Comparison of ENCODE assay signal across 2 cellular contexts in the genomic region with DNA sequence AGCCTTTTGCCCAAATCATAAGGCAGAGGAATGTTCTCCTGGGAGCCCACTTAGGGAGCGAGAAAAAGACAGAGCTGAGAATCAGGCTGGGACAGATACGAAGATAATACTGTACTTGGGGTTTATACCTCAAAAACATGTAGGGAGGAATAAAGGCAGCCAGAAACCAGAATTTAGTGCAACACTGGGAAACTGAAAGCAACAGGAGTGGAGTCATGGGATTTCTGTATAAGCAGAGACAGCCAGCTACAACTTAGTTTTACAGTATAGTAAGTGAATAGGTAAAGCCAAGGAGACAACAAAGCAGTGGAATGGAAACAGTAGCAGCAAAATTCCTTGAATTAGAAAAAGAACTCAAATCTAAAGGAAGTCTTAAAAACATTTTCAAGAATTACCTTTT.
TF ChIP-seq lines count a peak whose summit lies in the region.

No MANE protein-coding gene starts in this region.

TF ChIP-seq in IMR-90, 13 proteins besides CTCF, POLR2A, EP300 and RAD21:
- TF ChIP-seq NFE2L2 (IDR thresholded peaks at IDR 0.05; ENCODE audit: low read depth, low read length) (no peak), CHD1 (IDR thresholded peaks at IDR 0.05; ENCODE audit: low read depth, low read length) (no peak), RCOR1 (IDR thresholded peaks at IDR 0.05; ENCODE audit: insufficient replicate concordance, low read length) (no peak), MXI1 (IDR thresholded peaks at IDR 0.05; ENCODE audit: borderline replicate concordance, low read depth, low read length) (no peak), RFX5 (IDR thresholded peaks at IDR 0.05; ENCODE audit: low read depth, low read length) (no peak), MAZ (IDR thresholded peaks at IDR 0.05; ENCODE audit: borderline replicate concordance, low read depth, low read length) (no peak), SMC3 (IDR thresholded peaks at IDR 0.05; ENCODE audit: low read depth, low read length) (no peak), FOS (IDR thresholded peaks at IDR 0.05; ENCODE audit: low read depth, low read length) (no peak), CEBPB (IDR thresholded peaks at IDR 0.05; ENCODE audit: low read depth, low read length) (no peak), MAFK (IDR thresholded peaks at IDR 0.05; ENCODE audit: low read depth, low read length) (no peak), BHLHE40 (IDR thresholded peaks at IDR 0.05; ENCODE audit: low read depth, low read length) (no peak)
- TF ChIP-seq, protein P1, sequence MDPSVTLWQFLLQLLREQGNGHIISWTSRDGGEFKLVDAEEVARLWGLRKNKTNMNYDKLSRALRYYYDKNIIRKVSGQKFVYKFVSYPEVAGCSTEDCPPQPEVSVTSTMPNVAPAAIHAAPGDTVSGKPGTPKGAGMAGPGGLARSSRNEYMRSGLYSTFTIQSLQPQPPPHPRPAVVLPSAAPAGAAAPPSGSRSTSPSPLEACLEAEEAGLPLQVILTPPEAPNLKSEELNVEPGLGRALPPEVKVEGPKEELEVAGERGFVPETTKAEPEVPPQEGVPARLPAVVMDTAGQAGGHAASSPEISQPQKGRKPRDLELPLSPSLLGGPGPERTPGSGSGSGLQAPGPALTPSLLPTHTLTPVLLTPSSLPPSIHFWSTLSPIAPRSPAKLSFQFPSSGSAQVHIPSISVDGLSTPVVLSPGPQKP (IDR thresholded peaks at IDR 0.05; ENCODE audit: borderline replicate concordance, low read depth, low read length): no peak
- TF ChIP-seq, protein P2, sequence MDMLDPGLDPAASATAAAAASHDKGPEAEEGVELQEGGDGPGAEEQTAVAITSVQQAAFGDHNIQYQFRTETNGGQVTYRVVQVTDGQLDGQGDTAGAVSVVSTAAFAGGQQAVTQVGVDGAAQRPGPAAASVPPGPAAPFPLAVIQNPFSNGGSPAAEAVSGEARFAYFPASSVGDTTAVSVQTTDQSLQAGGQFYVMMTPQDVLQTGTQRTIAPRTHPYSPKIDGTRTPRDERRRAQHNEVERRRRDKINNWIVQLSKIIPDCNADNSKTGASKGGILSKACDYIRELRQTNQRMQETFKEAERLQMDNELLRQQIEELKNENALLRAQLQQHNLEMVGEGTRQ (IDR thresholded peaks at IDR 0.05; ENCODE audit: low read depth, low read length): no peak

TF ChIP-seq in H1, 55 proteins besides CTCF, POLR2A, EP300 and RAD21:
- no peak for TF ChIP-seq CHD2 (IDR thresholded peaks at IDR 0.05; ENCODE audit: low read length)
- no peak for TF ChIP-seq ZNF274 (IDR thresholded peaks at IDR 0.05; ENCODE audit: borderline replicate concordance, extremely low read depth, low read length)
- no peak for TF ChIP-seq SIRT6 (IDR thresholded peaks at IDR 0.05; ENCODE audit: low read length)
- no peak for TF ChIP-seq SRF (IDR thresholded peaks at IDR 0.05; ENCODE audit: low read depth, low read length)
- no peak for TF ChIP-seq CBX5 (IDR thresholded peaks at IDR 0.05; ENCODE audit: low read depth, low read length)
- TF ChIP-seq CHD1 (IDR thresholded peaks at IDR 0.05; ENCODE audit: low read depth, low read length): no peak
- TF ChIP-seq, protein P3, sequence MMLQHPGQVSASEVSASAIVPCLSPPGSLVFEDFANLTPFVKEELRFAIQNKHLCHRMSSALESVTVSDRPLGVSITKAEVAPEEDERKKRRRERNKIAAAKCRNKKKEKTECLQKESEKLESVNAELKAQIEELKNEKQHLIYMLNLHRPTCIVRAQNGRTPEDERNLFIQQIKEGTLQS (IDR thresholded peaks at IDR 0.05; ENCODE audit: insufficient read depth, low read depth, low read length): no peak
- TF ChIP-seq TAF1 (IDR thresholded peaks at IDR 0.05; ENCODE audit: low read depth, low read length): no peak
- no peak for TF ChIP-seq SP4 (IDR thresholded peaks at IDR 0.05; ENCODE audit: low read length)
- TF ChIP-seq PHF8 (conservative IDR thresholded peaks at IDR 0.05; ENCODE audit: low read depth, low read length): no peak
- TF ChIP-seq, protein P4, sequence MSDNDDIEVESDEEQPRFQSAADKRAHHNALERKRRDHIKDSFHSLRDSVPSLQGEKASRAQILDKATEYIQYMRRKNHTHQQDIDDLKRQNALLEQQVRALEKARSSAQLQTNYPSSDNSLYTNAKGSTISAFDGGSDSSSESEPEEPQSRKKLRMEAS (IDR thresholded peaks at IDR 0.05): no peak
- no peak for TF ChIP-seq NANOG (IDR thresholded peaks at IDR 0.05; ENCODE audit: insufficient read depth, low read depth, low read length, poor library complexity, severe bottlenecking)
- TF ChIP-seq KDM5A (IDR thresholded peaks at IDR 0.05; ENCODE audit: low read length): no peak
- TF ChIP-seq SP2 (IDR thresholded peaks at IDR 0.05; ENCODE audit: low read length): no peak
- no peak for TF ChIP-seq RBBP5 (IDR thresholded peaks at IDR 0.05; ENCODE audit: borderline replicate concordance, low read depth, low read length)
- TF ChIP-seq RFX5 (IDR thresholded peaks at IDR 0.05; ENCODE audit: borderline replicate concordance, low read depth, low read length): no peak
- TF ChIP-seq TCF12 (IDR thresholded peaks at IDR 0.05; ENCODE audit: low read depth, low read length): no peak
